In genomic region chr1:234345237-234345636, GRCh38 we compare ENCODE assay signal across 29 cellular contexts.
"Had no signal": no experiment of that assay in that cellular context is flagged by ENCODE, and none has a peak within 500 bp of the region (broad histone marks: within the 10 kb centered on the region; RNA-seq: fewer than 3 reads in every experiment).

No MANE protein-coding gene starts in this region.

- DNase-seq: colonic mucosa; cortex of kidney; dermis blood vessel endothelial cell; dorsolateral prefrontal cortex; effector CD4-positive, alpha-beta T cell; effector CD8-positive, alpha-beta T cell; effector memory CD4-positive, alpha-beta T cell; effector memory CD8-positive, alpha-beta T cell; endodermal cell; erythroblast; esophagus squamous epithelium; foreskin fibroblast; foreskin keratinocyte; foreskin melanocyte; gastrocnemius medialis; glutamatergic neuron; head of caudate nucleus; heart left ventricle; heart right ventricle had no signal

- FAIRE-seq: colon, endometrium, endothelial cell of umbilical vein, frontal cortex had no signal

- H3K27me3 Mint-ChIP-seq: dendritic cell treated with granulocyte-macrophage colony-stimulating factor and Interleukin-4, amounts not matched to agents 40 ng/mL and 50 ng/mL, for 4 days had no signal

- ATAC-seq: effector memory CD8-positive, alpha-beta T cell; esophagus mucosa; foreskin keratinocyte; gastrocnemius medialis; gastroesophageal sphincter; heart left ventricle; heart right ventricle had no signal

- H3K27ac ChIP-seq: colonic mucosa, coronary artery, dorsolateral prefrontal cortex, epithelial cell of prostate, esophagus muscularis mucosa, esophagus squamous epithelium, foreskin keratinocyte, gastrocnemius medialis, gastroesophageal sphincter, heart left ventricle, heart right ventricle had no signal

- H3K9me3 Mint-ChIP-seq: dendritic cell treated with granulocyte-macrophage colony-stimulating factor and Interleukin-4, amounts not matched to agents 40 ng/mL and 50 ng/mL, for 4 days had no signal

- H3K4me1 ChIP-seq: colonic mucosa, esophagus muscularis mucosa, esophagus squamous epithelium, foreskin keratinocyte, gastrocnemius medialis, gastroesophageal sphincter, heart left ventricle, heart right ventricle had no signal

- H3K9me3 ChIP-seq: colonic mucosa, gastrocnemius medialis had no signal

- H3K36me3 ChIP-seq: colonic mucosa, esophagus muscularis mucosa, esophagus squamous epithelium, gastrocnemius medialis, gastroesophageal sphincter, heart left ventricle, heart right ventricle had no signal

- H3K4me3 Mint-ChIP-seq: dendritic cell treated with granulocyte-macrophage colony-stimulating factor and Interleukin-4, amounts not matched to agents 40 ng/mL and 50 ng/mL, for 4 days; effector memory CD8-positive, alpha-beta T cell; endodermal cell had no signal

- H3K27ac Mint-ChIP-seq: dendritic cell treated with granulocyte-macrophage colony-stimulating factor and Interleukin-4, amounts not matched to agents 40 ng/mL and 50 ng/mL, for 4 days; effector memory CD8-positive, alpha-beta T cell; endodermal cell had no signal

- H3K4me3 ChIP-seq: colonic mucosa, coronary artery, dorsolateral prefrontal cortex, esophagus muscularis mucosa, esophagus squamous epithelium, gastrocnemius medialis, gastroesophageal sphincter, heart left ventricle, heart right ventricle had no signal

- H3K27me3 ChIP-seq: colonic mucosa, dorsolateral prefrontal cortex, foreskin keratinocyte, gastrocnemius medialis had no signal
